In genomic region chr10:102646610-102647432, GRCh38 we compare ENCODE assay signal across 8 cellular contexts. TPM values are rescaled to one million over a fixed set of nuclear protein-coding genes. Genes with fewer than 3 reads are reported as not detected.
A peak's percentile ranks its signal among the peaks of the same experiment; 100 is the strongest.
DNase-seq lines count a peak whose midpoint lies in the region; ATAC-seq and TF ChIP-seq lines count a peak whose summit lies in the region.

No MANE protein-coding gene starts in this region.

- H3K9me2 ChIP-seq in HCT116 (ENCODE audit: insufficient read depth), result no peaks in the 10 kb centered on the region

- H3K36me3 Mint-ChIP-seq in T-helper 1 cell treated with Interleukin-12 subunit alpha and Interleukin-12 subunit beta and Interleukin-4 antibody, amounts not matched to agents 30 μg/mL and 1 μg/mL, for 36 hours (ENCODE audit: low read depth), result peaks cover 17% of the 10 kb centered on the region
- H3K36me3 Mint-ChIP-seq in stimulated activated effector memory CD8-positive, alpha-beta T cell treated with anti-CD3 and anti-CD28 coated beads, Interleukin-12 subunit alpha, Interleukin-12 subunit beta, amount 100 ng/mL, for 72 hours, result peaks cover 80% of the 10 kb centered on the region

- RAD21 ChIA-PET in HCT116 (lab: Charles Lee; ENCODE audit: low non-redundant PET in 1 of 2, low total read pairs in 2 of 2, uncharacterized antibody in 2 of 2, unreplicated experiment in 2 of 2), result no interaction called here

- ATAC-seq in HCT116 (peak; percentile 1; the same call in 1 of the 2 replicates), right lobe of liver (no peak), GM19324 (IDR thresholded peaks at IDR 0.05; ENCODE audit: low FRiP score, unreplicated experiment) (no peak), HG02623 (IDR thresholded peaks at IDR 0.05; ENCODE audit: unreplicated experiment) (no peak)
- no peak for ATAC-seq in stimulated activated effector memory CD8-positive, alpha-beta T cell treated with anti-CD3 and anti-CD28 coated beads, Interleukin-12 subunit alpha, Interleukin-12 subunit beta, amount 100 ng/mL, for 72 hours

- peak overlapping the region; percentile 95 for H3K4me3 Mint-ChIP-seq in T-helper 1 cell treated with Interleukin-12 subunit alpha and Interleukin-12 subunit beta and Interleukin-4 antibody, amounts not matched to agents 30 μg/mL and 1 μg/mL, for 36 hours
- peak overlapping the region; percentile 94 for H3K4me3 Mint-ChIP-seq in stimulated activated effector memory CD8-positive, alpha-beta T cell treated with anti-CD3 and anti-CD28 coated beads, Interleukin-12 subunit alpha, Interleukin-12 subunit beta, amount 100 ng/mL, for 72 hours

- POLR2A ChIA-PET in HCT116 (lab: Charles Lee), result interaction anchor here (1.0 to 1.6 kb wide), 7 partner anchors 12 to 144 kb away, joined by 3 to 10 read pairs (median 5); partner anchors contain the start of genes ACTR1A, ARL3 and SFXN2

- DNase-seq in HCT116 (ENCODE audit: low read depth, low spot score) (peak; percentile 32), cerebellar cortex (ENCODE audit: low spot score) (peak; percentile 72), right lobe of liver (peak in 1 of 3 donors; percentile 21), DMS53 treated with DMSO at 0.1 percent for 48 hours (lab: John Stamatoyannopoulos, UW; ENCODE audit: unreplicated experiment) (no peak)
- peak in 1 of 2 donors; percentile 75 for DNase-seq in stimulated activated effector memory CD8-positive, alpha-beta T cell treated with anti-CD3 and anti-CD28 coated beads, Interleukin-12 subunit alpha, Interleukin-12 subunit beta, amount 100 ng/mL, for 72 hours (ENCODE audit: low spot score in 2 of 2)

- no peak overlapping the region for H2AFZ ChIP-seq in HCT116 (ENCODE audit: low read depth, low read length, poor library complexity, severe bottlenecking)

- no peaks in the 10 kb centered on the region for H3K9me3 Mint-ChIP-seq in T-helper 1 cell treated with Interleukin-12 subunit alpha and Interleukin-12 subunit beta and Interleukin-4 antibody, amounts not matched to agents 30 μg/mL and 1 μg/mL, for 36 hours
- no peaks in the 10 kb centered on the region for H3K9me3 Mint-ChIP-seq in stimulated activated effector memory CD8-positive, alpha-beta T cell treated with anti-CD3 and anti-CD28 coated beads, Interleukin-12 subunit alpha, Interleukin-12 subunit beta, amount 100 ng/mL, for 72 hours

- TF ChIP-seq CTCF in HCT116 (IDR thresholded peaks at IDR 0.05 in 2 of 3, conservative IDR thresholded peaks at IDR 0.05 in 1 of 3; ENCODE audit: borderline replicate concordance in 1 of 3, insufficient read depth in 1 of 3, low read depth in 2 of 3, low read length in 2 of 3), result no peak
- TF ChIP-seq CTCF in right lobe of liver (IDR thresholded peaks at IDR 0.05), result no peak

- peaks cover 11 to 41% of the 10 kb centered on the region in 2 experiments for H3K4me1 ChIP-seq in HCT116 (ENCODE audit: control insufficient read depth in 1 of 2, insufficient read depth in 2 of 2, low read length in 2 of 2)
- peaks cover 0 to 47% (median 18%) of the 10 kb centered on the region in 4 donors for H3K4me1 ChIP-seq in right lobe of liver

- no peak for TF ChIP-seq POLR2A in HCT116 (IDR thresholded peaks at IDR 0.05; ENCODE audit: borderline replicate concordance, extremely low read depth, insufficient read depth, insufficient read length)
- no peak for TF ChIP-seq POLR2A in right lobe of liver (IDR thresholded peaks at IDR 0.05)

- no peaks in the 10 kb centered on the region for H3K27me3 Mint-ChIP-seq in T-helper 1 cell treated with Interleukin-12 subunit alpha and Interleukin-12 subunit beta and Interleukin-4 antibody, amounts not matched to agents 30 μg/mL and 1 μg/mL, for 36 hours (ENCODE audit: low read depth)

- H4K20me1 ChIP-seq in HCT116 (ENCODE audit: insufficient read depth), result no peaks in the 10 kb centered on the region; the same call in 1 of the 2 replicates

- no peaks in the 10 kb centered on the region for H3K27me3 ChIP-seq in HCT116 (ENCODE audit: insufficient read depth, low read length)
- H3K27me3 ChIP-seq in right lobe of liver, result no peaks in the 10 kb centered on the region

- CTCF ChIA-PET in HCT116 (lab: Charles Lee), result interaction anchor here (1.3 to 2.8 kb wide), 3 partner anchors 23 to 417 kb away, joined by 5 to 13 read pairs (median 5); no protein-coding TSS in a partner anchor

- peaks cover 43% of the 10 kb centered on the region for H3K4me1 Mint-ChIP-seq in T-helper 1 cell treated with Interleukin-12 subunit alpha and Interleukin-12 subunit beta and Interleukin-4 antibody, amounts not matched to agents 30 μg/mL and 1 μg/mL, for 36 hours (ENCODE audit: low read depth)
- H3K4me1 Mint-ChIP-seq in stimulated activated effector memory CD8-positive, alpha-beta T cell treated with anti-CD3 and anti-CD28 coated beads, Interleukin-12 subunit alpha, Interleukin-12 subunit beta, amount 100 ng/mL, for 72 hours, result peaks cover 65% of the 10 kb centered on the region

- H3K4me3 ChIP-seq in HCT116 (replicated peaks in 1 of 2; ENCODE audit: low read depth in 1 of 2, low read length in 2 of 2), result peak overlapping the region; percentile 79 to 97
- H3K4me3 ChIP-seq in right lobe of liver, result peak overlapping the region; percentile 81 to 96 (median 92)

- intact Hi-C loops in HCT116 (cut with micrococcal nuclease) (loop anchor here (1.0 kb wide), 3 partner anchors 22 to 144 kb away; partner anchors contain the start of gene SUFU), right lobe of liver (cut with DNase I) (no loop called here)

- H3K27ac Mint-ChIP-seq in T-helper 1 cell treated with Interleukin-12 subunit alpha and Interleukin-12 subunit beta and Interleukin-4 antibody, amounts not matched to agents 30 μg/mL and 1 μg/mL, for 36 hours, result peak overlapping the region; percentile 98
- H3K27ac Mint-ChIP-seq in stimulated activated effector memory CD8-positive, alpha-beta T cell treated with anti-CD3 and anti-CD28 coated beads, Interleukin-12 subunit alpha, Interleukin-12 subunit beta, amount 100 ng/mL, for 72 hours, result peak overlapping the region; percentile 97

- H3K9me3 ChIP-seq in HCT116 (ENCODE audit: control insufficient read depth in 1 of 2, insufficient read depth in 1 of 2, low read depth in 1 of 2, low read length in 2 of 2) (no peaks in the 10 kb centered on the region), right lobe of liver (no peaks in the 10 kb centered on the region)

- WGBS in right lobe of liver (ENCODE audit: insufficient coverage, low coverage, low lambda C conversion rate, missing lambda C conversion rate), result 16% methylated on average over 9 of the region's 18 CpGs

- TF ChIP-seq RAD21 in HCT116 (IDR thresholded peaks at IDR 0.05; ENCODE audit: low read depth), result no peak

- H3K9ac ChIP-seq in HCT116 (ENCODE audit: low read length), result peak overlapping the region; percentile 67

- H3K27ac ChIP-seq in HCT116 (ENCODE audit: low read depth, low read length) (peak overlapping the region; percentile 86), right lobe of liver (peak overlapping the region; percentile 96 to 99 (median 97))

- H3K36me3 ChIP-seq in HCT116 (ENCODE audit: control insufficient read depth in 1 of 2, insufficient read depth in 2 of 2, low read length in 2 of 2), result peaks cover 2 to 21% of the 10 kb centered on the region in 2 experiments; a peak in 1 of 4 replicates
- no peaks in the 10 kb centered on the region for H3K36me3 ChIP-seq in right lobe of liver

- H3K79me2 ChIP-seq in HCT116 (ENCODE audit: insufficient read depth, low read length), result peaks cover 76% of the 10 kb centered on the region

- peak overlapping the region; percentile 95 for H3K4me2 ChIP-seq in HCT116 (ENCODE audit: low read length)

- BruUV-seq in HCT116 (replicated peaks; lab: Mats Ljungman, UMichigan), result no TSS peak

TF ChIP-seq in HCT116, 20 proteins besides CTCF, POLR2A, EP300 and RAD21 (continues in another document):
- no peak for TF ChIP-seq SIN3A (IDR thresholded peaks at IDR 0.05; ENCODE audit: low read depth)
- no peak for TF ChIP-seq SP1 (IDR thresholded peaks at IDR 0.05; ENCODE audit: low read depth)
- no peak for TF ChIP-seq ZFX (IDR thresholded peaks at IDR 0.05)
- no peak for TF ChIP-seq SRF (IDR thresholded peaks at IDR 0.05; ENCODE audit: low read depth)
- TF ChIP-seq, protein P1, sequence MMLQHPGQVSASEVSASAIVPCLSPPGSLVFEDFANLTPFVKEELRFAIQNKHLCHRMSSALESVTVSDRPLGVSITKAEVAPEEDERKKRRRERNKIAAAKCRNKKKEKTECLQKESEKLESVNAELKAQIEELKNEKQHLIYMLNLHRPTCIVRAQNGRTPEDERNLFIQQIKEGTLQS (IDR thresholded peaks at IDR 0.05), result no peak
- TF ChIP-seq ZNF274 (IDR thresholded peaks at IDR 0.05; ENCODE audit: low read depth, low read length), result no peak
- no peak for TF ChIP-seq YY1 (IDR thresholded peaks at IDR 0.05; ENCODE audit: extremely low read depth, insufficient replicate concordance, low read depth, low read length)
- TF ChIP-seq CBX3 (IDR thresholded peaks at IDR 0.05; ENCODE audit: low read depth), result no peak
- no peak for TF ChIP-seq TCF7L2 (IDR thresholded peaks at IDR 0.05; ENCODE audit: borderline replicate concordance, extremely low read depth, insufficient read depth, insufficient read length)
- no peak for TF ChIP-seq FOSL1 (IDR thresholded peaks at IDR 0.05; ENCODE audit: low read depth)
- no peak for TF ChIP-seq POLR2AphosphoS5 (IDR thresholded peaks at IDR 0.05; ENCODE audit: low read depth, low read length)
- no peak for TF ChIP-seq CEBPB (IDR thresholded peaks at IDR 0.05; ENCODE audit: low read depth)
- no peak for TF ChIP-seq EZH2phosphoT487 (IDR thresholded peaks at IDR 0.05; ENCODE audit: borderline replicate concordance)
- TF ChIP-seq MAX (IDR thresholded peaks at IDR 0.05), result no peak
- TF ChIP-seq EGR1 (IDR thresholded peaks at IDR 0.05; ENCODE audit: low read depth), result no peak
- no peak for TF ChIP-seq EZH2 (IDR thresholded peaks at IDR 0.05)
- TF ChIP-seq JUND (IDR thresholded peaks at IDR 0.05), result no peak

RNA-seq across cellular contexts. Expression of gene TRIM8, which starts 2.5 kb away (rescaled TPM):
- 91.6 TPM for total RNA-seq in HCT116 (2021; ENCODE audit: unreplicated experiment)
- polyA plus RNA-seq in HCT116 (2012), result 131 and 143 TPM in 2 replicates
- total RNA-seq in right lobe of liver, result 10 to 100 TPM; 34.7 to 99.8 (median 41.2) TPM
